22 cellular contexts compared by ENCODE assay signal in the genomic region with DNA sequence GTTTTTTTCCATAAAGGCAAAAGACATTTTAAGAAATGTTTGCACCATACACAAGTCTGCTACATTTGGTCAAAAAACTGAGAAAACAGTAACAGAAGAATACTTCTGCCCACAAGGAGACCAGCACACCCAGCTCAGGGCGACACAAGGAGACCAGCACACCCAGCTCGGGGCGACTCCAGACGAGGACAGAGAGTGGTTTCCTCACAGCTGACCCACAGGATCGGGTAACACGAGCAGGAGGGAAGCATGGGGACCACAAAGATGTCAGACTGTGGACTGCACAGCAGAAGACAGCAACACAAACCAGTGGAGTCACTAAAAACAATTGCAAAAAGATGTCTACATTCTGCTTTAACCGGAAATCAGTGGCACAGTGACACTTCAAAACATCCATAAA.
DNase-seq lines count a peak whose midpoint lies in the region; TF ChIP-seq lines count a peak whose summit lies in the region.
"Had no signal": no experiment of that assay in that cellular context is flagged by ENCODE, and none has a peak within 500 bp of the region (broad histone marks: within the 10 kb centered on the region; RNA-seq: fewer than 3 reads in every experiment).

No MANE protein-coding gene starts in this region.

- no peaks in the 10 kb centered on the region for H3K9me3 Mint-ChIP-seq in CD4-positive, alpha-beta memory T cell
- H3K9me3 Mint-ChIP-seq: stimulated activated memory B cell treated with anti-CD40 and anti-IgM and Interleukin-4, amounts not matched to agents 10 μg/mL and 1 μg/mL and 100 μg/mL, for 72 hours had no signal

- peaks cover 34 to 63% (median 54%) of the 10 kb centered on the region in 4 donors for H3K4me1 Mint-ChIP-seq in CD4-positive, alpha-beta memory T cell

- peaks cover 57% of the 10 kb centered on the region for H3K4me1 ChIP-seq in CD4-positive, alpha-beta memory T cell (ENCODE audit: insufficient read depth, low read length)
- H3K4me1 ChIP-seq in KMS-11 (ENCODE audit: low read depth, poor library complexity, severe bottlenecking) = peaks cover 33% of the 10 kb centered on the region
- H3K4me1 ChIP-seq in effector memory CD4-positive, alpha-beta T cell (ENCODE audit: control insufficient read depth, insufficient read depth, low read length, poor library complexity, severe bottlenecking) = peaks cover 26% of the 10 kb centered on the region
- peaks cover 25% of the 10 kb centered on the region for H3K4me1 ChIP-seq in rectal smooth muscle tissue (ENCODE audit: control insufficient read depth, insufficient read depth, low read length)
- H3K4me1 ChIP-seq: Caco-2, foreskin keratinocyte had no signal

- POLR2A ChIA-PET in CD4-positive, alpha-beta memory T cell (lab: Charles Lee; ENCODE audit: partially characterized antibody) = interaction anchor here (0.7 to 3.8 kb wide), 6 partner anchors 9 to 123 kb away, joined by 3 to 44 read pairs (median 8); no protein-coding TSS in a partner anchor

- H3K4me3 ChIP-seq in CD4-positive, alpha-beta memory T cell (ENCODE audit: low read length in 2 of 2) = peak overlapping the region in 1 of 2 donors; percentile 37
- H3K4me3 ChIP-seq in KMS-11 (IDR thresholded peaks at IDR 0.05; ENCODE audit: insufficient read depth, low read depth, low read length) = no peak overlapping the region
- peak overlapping the region; percentile 7 for H3K4me3 ChIP-seq in effector memory CD4-positive, alpha-beta T cell (ENCODE audit: insufficient read depth, low read depth, low read length, poor library complexity, severe bottlenecking)
- no peak overlapping the region for H3K4me3 ChIP-seq in rectal smooth muscle tissue (ENCODE audit: low read length)
- H3K4me3 ChIP-seq in MG63 = no peak overlapping the region
- H3K4me3 ChIP-seq: psoas muscle had no signal

- no peak overlapping the region for H2AFZ ChIP-seq in KMS-11 (ENCODE audit: low read depth)

- no peaks in the 10 kb centered on the region for H3K79me2 ChIP-seq in KMS-11 (ENCODE audit: insufficient read depth, low read depth)

- DNase-seq in CD4-positive, alpha-beta memory T cell = no peak
- DNase-seq in effector memory CD4-positive, alpha-beta T cell = no peak
- DNase-seq in HT-29 (ENCODE audit: low spot score) = no peak
- no peak for DNase-seq in NCI-H345 (lab: John Stamatoyannopoulos, UW)
- no peak for DNase-seq in MG63
- DNase-seq: activated T-cell treated with anti-CD3 and anti-CD28 coated beads, Interleukin-2, amount 50 U/mL, for 1 hour; aorta; Caco-2; cerebellar nuclear complex; DMS79 treated with DMSO at 0.1 percent for 48 hours; foreskin keratinocyte; HFFc6; left ventricle myocardium superior; NCI-H1048; NCI-H187 treated with DMSO at 0.1 percent for 48 hours; NCI-H774; PC-3; psoas muscle; small intestine had no signal

- H3K27me3 Mint-ChIP-seq in CD4-positive, alpha-beta memory T cell = no peaks in the 10 kb centered on the region
- H3K27me3 Mint-ChIP-seq: stimulated activated memory B cell treated with anti-CD40 and anti-IgM and Interleukin-4, amounts not matched to agents 10 μg/mL and 1 μg/mL and 100 μg/mL, for 72 hours had no signal

- TF ChIP-seq CTCF in KMS-11 (conservative IDR thresholded peaks at IDR 0.05; ENCODE audit: low read depth, low read length) = no peak

- peak overlapping the region; percentile 64 for H3K4me2 ChIP-seq in KMS-11

- H3K9ac ChIP-seq in KMS-11 (no peak overlapping the region), rectal smooth muscle tissue (ENCODE audit: low read length) (no peak overlapping the region)

- CTCF ChIA-PET in CD4-positive, alpha-beta memory T cell (lab: Charles Lee; ENCODE audit: partially characterized antibody) = interaction anchor here (1.7 kb wide), 1 partner anchor 18 kb away, joined by 8 read pairs; no protein-coding TSS in a partner anchor

- H3K27ac Mint-ChIP-seq in CD4-positive, alpha-beta memory T cell = peak overlapping the region; percentile 88 to 95 (median 90)
- H3K27ac Mint-ChIP-seq: HFFc6; stimulated activated memory B cell treated with anti-CD40 and anti-IgM and Interleukin-4, amounts not matched to agents 10 μg/mL and 1 μg/mL and 100 μg/mL, for 72 hours had no signal

- H3K36me3 ChIP-seq in CD4-positive, alpha-beta memory T cell (ENCODE audit: insufficient read depth, low read length) = no peaks in the 10 kb centered on the region
- H3K36me3 ChIP-seq in KMS-11 (ENCODE audit: insufficient read depth) = no peaks in the 10 kb centered on the region
- no peaks in the 10 kb centered on the region for H3K36me3 ChIP-seq in effector memory CD4-positive, alpha-beta T cell (ENCODE audit: control insufficient read depth, insufficient read depth, low read length)
- H3K36me3 ChIP-seq in rectal smooth muscle tissue (ENCODE audit: control insufficient read depth, insufficient read depth, low read length) = no peaks in the 10 kb centered on the region
- H3K36me3 ChIP-seq in MG63 = peaks cover 2% of the 10 kb centered on the region; the same call in 1 of the 2 replicates

- peaks cover 18% of the 10 kb centered on the region for H4K20me1 ChIP-seq in KMS-11 (ENCODE audit: insufficient read depth)

- H3K27ac ChIP-seq in CD4-positive, alpha-beta memory T cell (ENCODE audit: low read depth, low read length) = no peak overlapping the region
- H3K27ac ChIP-seq in KMS-11 (peak overlapping the region; percentile 17; the same call in 1 of the 2 replicates), rectal smooth muscle tissue (ENCODE audit: low read depth, low read length) (peak overlapping the region; percentile 73)
- peak overlapping the region; percentile 21 for H3K27ac ChIP-seq in effector memory CD4-positive, alpha-beta T cell (ENCODE audit: insufficient read depth, low read length, poor library complexity, severe bottlenecking)
- H3K27ac ChIP-seq: foreskin keratinocyte, psoas muscle had no signal

- no peaks in the 10 kb centered on the region for H3K9me3 ChIP-seq in CD4-positive, alpha-beta memory T cell (ENCODE audit: control insufficient read depth in 1 of 2, low read length in 2 of 2)
- no peaks in the 10 kb centered on the region for H3K9me3 ChIP-seq in effector memory CD4-positive, alpha-beta T cell (ENCODE audit: control insufficient read depth, low read length)
- no peaks in the 10 kb centered on the region for H3K9me3 ChIP-seq in MG63
- H3K9me3 ChIP-seq: Caco-2, psoas muscle had no signal

- H3K27me3 ChIP-seq in CD4-positive, alpha-beta memory T cell (ENCODE audit: insufficient read depth, low read length) = no peaks in the 10 kb centered on the region
- H3K27me3 ChIP-seq in KMS-11 (ENCODE audit: insufficient read depth, low read depth) (no peaks in the 10 kb centered on the region), rectal smooth muscle tissue (ENCODE audit: control insufficient read depth, insufficient read depth, low read length) (no peaks in the 10 kb centered on the region), MG63 (no peaks in the 10 kb centered on the region)
- H3K27me3 ChIP-seq in effector memory CD4-positive, alpha-beta T cell (replicated peaks; ENCODE audit: control insufficient read depth, insufficient read depth, low read length, poor library complexity, severe bottlenecking) = no peaks in the 10 kb centered on the region
- H3K27me3 ChIP-seq: foreskin keratinocyte had no signal

- no peaks in the 10 kb centered on the region for H3K36me3 Mint-ChIP-seq in CD4-positive, alpha-beta memory T cell
- H3K36me3 Mint-ChIP-seq: stimulated activated memory B cell treated with anti-CD40 and anti-IgM and Interleukin-4, amounts not matched to agents 10 μg/mL and 1 μg/mL and 100 μg/mL, for 72 hours had no signal

- peak overlapping the region in 6 of 8 donors; percentile 79 to 89 (median 80) for H3K4me3 Mint-ChIP-seq in CD4-positive, alpha-beta memory T cell
- H3K4me3 Mint-ChIP-seq: HFFc6 had no signal

- intact Hi-C loops in CD4-positive, alpha-beta memory T cell (cut with micrococcal nuclease) = loop anchor here (1.0 to 5.0 kb wide), 3 partner anchors 15 to 120 kb away; no protein-coding TSS in a partner anchor
